Comparison of ENCODE assay signal across 1 cellular context in genomic region chr17:73280191-73280590, GRCh38.
TF ChIP-seq lines count a peak whose summit lies in the region.

No MANE protein-coding gene starts in this region.

TF ChIP-seq in IMR-90, 13 proteins besides CTCF, POLR2A, EP300 and RAD21:
- no peak for TF ChIP-seq USF2 (IDR thresholded peaks at IDR 0.05; ENCODE audit: low read depth, low read length)
- TF ChIP-seq FOS (IDR thresholded peaks at IDR 0.05; ENCODE audit: low read depth, low read length), result no peak
- TF ChIP-seq RCOR1 (IDR thresholded peaks at IDR 0.05; ENCODE audit: insufficient replicate concordance, low read length), result no peak
- no peak for TF ChIP-seq CEBPB (IDR thresholded peaks at IDR 0.05; ENCODE audit: low read depth, low read length)
- TF ChIP-seq RFX5 (IDR thresholded peaks at IDR 0.05; ENCODE audit: low read depth, low read length), result no peak
- TF ChIP-seq MXI1 (IDR thresholded peaks at IDR 0.05; ENCODE audit: borderline replicate concordance, low read depth, low read length), result no peak
- no peak for TF ChIP-seq BHLHE40 (IDR thresholded peaks at IDR 0.05; ENCODE audit: low read depth, low read length)
- no peak for TF ChIP-seq NFE2L2 (IDR thresholded peaks at IDR 0.05; ENCODE audit: low read depth, low read length)
- no peak for TF ChIP-seq CHD1 (IDR thresholded peaks at IDR 0.05; ENCODE audit: low read depth, low read length)
- TF ChIP-seq ELK1 (IDR thresholded peaks at IDR 0.05; ENCODE audit: borderline replicate concordance, low read depth, low read length), result no peak
- no peak for TF ChIP-seq MAZ (IDR thresholded peaks at IDR 0.05; ENCODE audit: borderline replicate concordance, low read depth, low read length)
- TF ChIP-seq MAFK (IDR thresholded peaks at IDR 0.05; ENCODE audit: low read depth, low read length), result no peak
- no peak for TF ChIP-seq SMC3 (IDR thresholded peaks at IDR 0.05; ENCODE audit: low read depth, low read length)
